ENCODE assay signal across 19 cellular contexts in genomic region chr10:105953056-105953455, GRCh38.
DNase-seq lines count a peak whose midpoint lies in the region; ATAC-seq and TF ChIP-seq lines count a peak whose summit lies in the region.
"Had no signal": no experiment of that assay in that cellular context is flagged by ENCODE, and none has a peak within 500 bp of the region (broad histone marks: within the 10 kb centered on the region; RNA-seq: fewer than 3 reads in every experiment).

No MANE protein-coding gene starts in this region.

- H3K27me3 Mint-ChIP-seq in MCF 10A (ENCODE audit: insufficient read depth, unreplicated experiment) (no peaks in the 10 kb centered on the region), type B pancreatic cell (no peaks in the 10 kb centered on the region)

- CTCF ChIA-PET in MCF 10A (lab: Yijun Ruan, JAX) = interaction anchor here (0.8 to 10.7 kb wide), 7 partner anchors 10 to 224 kb away, joined by 3 to 96 read pairs (median 30); no protein-coding TSS in a partner anchor

- H3K4me3 Mint-ChIP-seq in MCF 10A (ENCODE audit: unreplicated experiment) (no peak overlapping the region), type B pancreatic cell (no peak overlapping the region)

- POLR2A ChIA-PET in MCF 10A (lab: Yijun Ruan, JAX) = no interaction called here

- no peak for TF ChIP-seq EP300 in esophagus muscularis mucosa (IDR thresholded peaks at IDR 0.05)

- BruUV-seq in MCF 10A (replicated peaks; lab: Mats Ljungman, UMichigan) = no TSS peak

- no peaks in the 10 kb centered on the region for H3K9me3 Mint-ChIP-seq in MCF 10A (ENCODE audit: unreplicated experiment)
- no peaks in the 10 kb centered on the region for H3K9me3 Mint-ChIP-seq in type B pancreatic cell

- H3K27ac ChIP-seq in breast epithelium (no peak overlapping the region), esophagus muscularis mucosa (replicated peaks in 1 of 4) (peak overlapping the region; percentile 80 to 87 (median 82))
- H3K27ac ChIP-seq: 22Rv1 had no signal

- H2AFZ ChIP-seq in neuron (ENCODE audit: low read depth, low read length) = peak overlapping the region; percentile 65

- TF ChIP-seq CTCF in MCF 10A (IDR thresholded peaks at IDR 0.05; ENCODE audit: unreplicated experiment) = no peak
- TF ChIP-seq CTCF in breast epithelium (IDR thresholded peaks at IDR 0.05) = no peak
- TF ChIP-seq CTCF in esophagus muscularis mucosa (IDR thresholded peaks at IDR 0.05) = no peak
- no peak for TF ChIP-seq CTCF in type B pancreatic cell (conservative IDR thresholded peaks at IDR 0.05)

- H3K4me1 Mint-ChIP-seq in MCF 10A (ENCODE audit: insufficient read depth, unreplicated experiment) (no peaks in the 10 kb centered on the region), type B pancreatic cell (ENCODE audit: unreplicated experiment) (peaks cover 21% of the 10 kb centered on the region)

- no peaks in the 10 kb centered on the region for H3K9me3 ChIP-seq in breast epithelium
- no peaks in the 10 kb centered on the region for H3K9me3 ChIP-seq in esophagus muscularis mucosa
- no peaks in the 10 kb centered on the region for H3K9me3 ChIP-seq in neuron (ENCODE audit: low read length)
- H3K9me3 ChIP-seq: BLaER1 treated with 17β-estradiol and CSF1 and Interleukin-3, amounts not matched to agents 10 nM and 100 nM; MG63 had no signal

- no peak for DNase-seq in MCF 10A (ENCODE audit: unreplicated experiment)
- no peak for DNase-seq in breast epithelium (ENCODE audit: low spot score in 2 of 2)
- DNase-seq in esophagus muscularis mucosa (ENCODE audit: extremely low spot score) = no peak
- DNase-seq in type B pancreatic cell (ENCODE audit: extremely low spot score, unreplicated experiment) = no peak
- DNase-seq: KG1; MG63; NCI-H1105; NCI-H1694 treated with DMSO at 0.1 percent for 48 hours; NCI-H345; NCI-H526 treated with DMSO at 0.1 percent for 48 hours; NK-92 treated with Interleukin-12 subunit alpha and Interleukin-12 subunit beta, amount 100 ng/mL, for 24 hours had no signal

- H3K36me3 Mint-ChIP-seq in MCF 10A (ENCODE audit: insufficient read depth, unreplicated experiment) (no peaks in the 10 kb centered on the region), type B pancreatic cell (no peaks in the 10 kb centered on the region)

- intact Hi-C loops in MCF 10A (cut with micrococcal nuclease) = loop anchor here (5.0 kb wide), 3 partner anchors 404 to 1186 kb away; no protein-coding TSS in a partner anchor
- intact Hi-C loops in breast epithelium (cut with DNase I; ENCODE audit: low total_unique reads) = no loop called here
- intact Hi-C loops in esophagus muscularis mucosa (cut with DNase I) = no loop called here

- ATAC-seq in GM18907 (IDR thresholded peaks at IDR 0.05; ENCODE audit: unreplicated experiment) (no peak), GM18520 (IDR thresholded peaks at IDR 0.05; ENCODE audit: unreplicated experiment) (no peak), GM19035 (IDR thresholded peaks at IDR 0.05; ENCODE audit: unreplicated experiment) (no peak)
- ATAC-seq: Panc1, Right ventricle myocardium inferior had no signal

- H3K4me1 ChIP-seq in breast epithelium (no peaks in the 10 kb centered on the region), esophagus muscularis mucosa (peaks cover 3 to 57% (median 27%) of the 10 kb centered on the region in 4 donors), neuron (ENCODE audit: insufficient read depth, low read length) (peaks cover 12% of the 10 kb centered on the region)

- H3K27ac Mint-ChIP-seq in MCF 10A (ENCODE audit: low read depth, unreplicated experiment) (peak overlapping the region; percentile 57), type B pancreatic cell (peak overlapping the region; percentile 77)

- TF ChIP-seq POLR2A in breast epithelium (IDR thresholded peaks at IDR 0.05) (no peak), esophagus muscularis mucosa (IDR thresholded peaks at IDR 0.05; ENCODE audit: low read depth) (no peak)

- H3K36me3 ChIP-seq in breast epithelium (no peaks in the 10 kb centered on the region), esophagus muscularis mucosa (no peaks in the 10 kb centered on the region), neuron (ENCODE audit: insufficient read depth, low read length) (no peaks in the 10 kb centered on the region)
- H3K36me3 ChIP-seq: BLaER1 treated with 17β-estradiol and CSF1 and Interleukin-3, amounts not matched to agents 10 nM and 100 nM; MG63 had no signal

- WGBS in esophagus muscularis mucosa = 58% methylated on average over 4 of the region's 4 CpGs

- H3K4me3 ChIP-seq in breast epithelium (no peak overlapping the region), esophagus muscularis mucosa (peak overlapping the region in 2 of 4 donors; percentile 3 to 29), neuron (ENCODE audit: low read length) (no peak overlapping the region)
- H3K4me3 ChIP-seq: BLaER1 treated with 17β-estradiol and CSF1 and Interleukin-3, amounts not matched to agents 10 nM and 100 nM; MG63 had no signal

- H3K27me3 ChIP-seq in breast epithelium (no peaks in the 10 kb centered on the region), esophagus muscularis mucosa (no peaks in the 10 kb centered on the region), neuron (ENCODE audit: insufficient read depth, low read length) (no peaks in the 10 kb centered on the region)
- H3K27me3 ChIP-seq: BLaER1 treated with 17β-estradiol and CSF1 and Interleukin-3, amounts not matched to agents 10 nM and 100 nM; MG63 had no signal

Comparison
In these comparisons a context has a peak if more than half of its experiments do, and no peak if none do; other contexts are left out.
1. H3K27ac ChIP-seq: peak in esophagus muscularis mucosa (4 of 4); none in breast epithelium (0 of 2).